Comparison of ENCODE assay signal across 15 cellular contexts in the genomic region with DNA sequence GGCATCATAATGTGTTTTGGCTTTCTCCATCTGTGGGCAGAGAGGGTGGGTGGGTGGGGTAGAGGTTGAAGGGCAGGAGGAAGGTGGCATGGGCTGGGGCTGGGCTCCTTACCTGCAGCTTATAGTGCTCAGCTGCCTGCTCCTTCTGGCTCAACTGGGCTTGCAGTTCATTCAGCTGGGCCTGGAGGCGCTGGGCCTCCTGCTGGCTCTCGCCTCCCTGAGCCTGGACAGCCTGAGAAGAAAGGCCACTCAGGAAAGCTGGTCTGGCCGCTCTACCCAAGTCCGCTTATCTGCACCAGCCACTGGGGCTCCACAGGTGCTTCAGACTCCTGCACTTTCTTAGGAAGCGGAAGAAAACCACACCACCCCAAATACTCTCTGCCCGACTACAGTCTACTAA. TPM values are rescaled to one million over a fixed set of nuclear protein-coding genes. Genes with fewer than 3 reads are reported as not detected.
A peak's percentile ranks its signal among the peaks of the same experiment; 100 is the strongest.
DNase-seq lines count a peak whose midpoint lies in the region; ATAC-seq and TF ChIP-seq lines count a peak whose summit lies in the region.
"Had no signal": no experiment of that assay in that cellular context is flagged by ENCODE, and none has a peak within 500 bp of the region (broad histone marks: within the 10 kb centered on the region; RNA-seq: fewer than 3 reads in every experiment).

No MANE protein-coding gene starts in this region.

- H3K27ac Mint-ChIP-seq in stimulated activated naive CD8-positive, alpha-beta T cell treated with anti-CD3 and anti-CD28 coated beads, Interleukin-15, Interleukin-2, amounts not matched to agents 100 ng/mL and 50 ng/mL, for 24 hours, result peak overlapping the region; percentile 53
- H3K27ac Mint-ChIP-seq in stimulated activated naive CD8-positive, alpha-beta T cell treated with anti-CD3 and anti-CD28 coated beads, Interleukin-15, amount 100 ng/mL, for 72 hours, result peak overlapping the region in 1 of 2 donors; percentile 9
- H3K27ac Mint-ChIP-seq in HFFc6 (peak overlapping the region; percentile 11; the same call in 1 of the 2 replicates), glutamatergic neuron (ENCODE audit: unreplicated experiment) (peak overlapping the region; percentile 30), T-cell (no peak overlapping the region)
- H3K27ac Mint-ChIP-seq: IgD-negative memory B cell had no signal

- TF ChIP-seq CTCF in HFFc6 (IDR thresholded peaks at IDR 0.05), result no peak
- TF ChIP-seq CTCF in glutamatergic neuron (IDR thresholded peaks at IDR 0.05; ENCODE audit: partially characterized antibody, unreplicated experiment), result no peak

- H3K4me3 Mint-ChIP-seq in stimulated activated naive CD8-positive, alpha-beta T cell treated with anti-CD3 and anti-CD28 coated beads, Interleukin-15, Interleukin-2, amounts not matched to agents 100 ng/mL and 50 ng/mL, for 24 hours, result no peak overlapping the region
- H3K4me3 Mint-ChIP-seq in stimulated activated naive CD8-positive, alpha-beta T cell treated with anti-CD3 and anti-CD28 coated beads, Interleukin-15, amount 100 ng/mL, for 72 hours, result no peak overlapping the region
- no peak overlapping the region for H3K4me3 Mint-ChIP-seq in HFFc6
- no peak overlapping the region for H3K4me3 Mint-ChIP-seq in glutamatergic neuron (ENCODE audit: unreplicated experiment)
- H3K4me3 Mint-ChIP-seq in T-cell, result no peak overlapping the region
- H3K4me3 Mint-ChIP-seq: IgD-negative memory B cell had no signal

- POLR2A ChIA-PET in T-cell (lab: Charles Lee), result interaction anchor here in 1 of 2 donors (0.6 kb wide), 1 partner anchor 52 kb away, joined by 12 read pairs; no protein-coding TSS in a partner anchor

- peaks cover 60% of the 10 kb centered on the region for H3K36me3 Mint-ChIP-seq in stimulated activated naive CD8-positive, alpha-beta T cell treated with anti-CD3 and anti-CD28 coated beads, Interleukin-15, Interleukin-2, amounts not matched to agents 100 ng/mL and 50 ng/mL, for 24 hours (ENCODE audit: low read depth)
- H3K36me3 Mint-ChIP-seq in HFFc6 (ENCODE audit: low read depth) (peaks cover 30% of the 10 kb centered on the region; the same call in 1 of the 2 replicates), glutamatergic neuron (ENCODE audit: unreplicated experiment) (no peaks in the 10 kb centered on the region), T-cell (peaks cover 64% of the 10 kb centered on the region)
- H3K36me3 Mint-ChIP-seq: IgD-negative memory B cell had no signal

- H3K4me1 Mint-ChIP-seq in stimulated activated naive CD8-positive, alpha-beta T cell treated with anti-CD3 and anti-CD28 coated beads, Interleukin-15, Interleukin-2, amounts not matched to agents 100 ng/mL and 50 ng/mL, for 24 hours (ENCODE audit: low read depth), result no peaks in the 10 kb centered on the region
- peaks cover 9% of the 10 kb centered on the region for H3K4me1 Mint-ChIP-seq in stimulated activated naive CD8-positive, alpha-beta T cell treated with anti-CD3 and anti-CD28 coated beads, Interleukin-15, amount 100 ng/mL, for 72 hours
- no peaks in the 10 kb centered on the region for H3K4me1 Mint-ChIP-seq in HFFc6 (ENCODE audit: low read depth)
- H3K4me1 Mint-ChIP-seq in glutamatergic neuron (ENCODE audit: low read depth, unreplicated experiment), result peaks cover 4% of the 10 kb centered on the region
- H3K4me1 Mint-ChIP-seq in T-cell, result peaks cover 0 to 6% (median 2%) of the 10 kb centered on the region in 3 donors
- H3K4me1 Mint-ChIP-seq: IgD-negative memory B cell had no signal

- CTCF ChIA-PET in T-cell (lab: Charles Lee), result interaction anchor here in 1 of 2 donors (1.0 kb wide), 1 partner anchor 10 kb away, joined by 4 read pairs; the partner anchor contains the start of gene IL18BP

- no peak for ATAC-seq in stimulated activated naive CD8-positive, alpha-beta T cell treated with anti-CD3 and anti-CD28 coated beads, Interleukin-15, amount 100 ng/mL, for 72 hours
- ATAC-seq in T-cell (replicated peaks in 1 of 4), result no peak
- ATAC-seq in GM21367 (IDR thresholded peaks at IDR 0.05; ENCODE audit: unreplicated experiment), result no peak

- no peaks in the 10 kb centered on the region for H3K27me3 Mint-ChIP-seq in stimulated activated naive CD8-positive, alpha-beta T cell treated with anti-CD3 and anti-CD28 coated beads, Interleukin-15, Interleukin-2, amounts not matched to agents 100 ng/mL and 50 ng/mL, for 24 hours
- H3K27me3 Mint-ChIP-seq in stimulated activated naive CD8-positive, alpha-beta T cell treated with anti-CD3 and anti-CD28 coated beads, Interleukin-15, amount 100 ng/mL, for 72 hours, result no peaks in the 10 kb centered on the region
- H3K27me3 Mint-ChIP-seq in HFFc6 (ENCODE audit: insufficient read depth) (peaks cover 24% of the 10 kb centered on the region), glutamatergic neuron (ENCODE audit: unreplicated experiment) (peaks cover 9% of the 10 kb centered on the region), T-cell (no peaks in the 10 kb centered on the region)
- H3K27me3 Mint-ChIP-seq: IgD-negative memory B cell had no signal

- H3K9me3 Mint-ChIP-seq in stimulated activated naive CD8-positive, alpha-beta T cell treated with anti-CD3 and anti-CD28 coated beads, Interleukin-15, Interleukin-2, amounts not matched to agents 100 ng/mL and 50 ng/mL, for 24 hours, result no peaks in the 10 kb centered on the region
- H3K9me3 Mint-ChIP-seq in stimulated activated naive CD8-positive, alpha-beta T cell treated with anti-CD3 and anti-CD28 coated beads, Interleukin-15, amount 100 ng/mL, for 72 hours, result no peaks in the 10 kb centered on the region
- H3K9me3 Mint-ChIP-seq in HFFc6 (no peaks in the 10 kb centered on the region), glutamatergic neuron (ENCODE audit: unreplicated experiment) (peaks cover 14% of the 10 kb centered on the region), T-cell (no peaks in the 10 kb centered on the region)
- H3K9me3 Mint-ChIP-seq: IgD-negative memory B cell had no signal

- no peak for DNase-seq in stimulated activated naive CD8-positive, alpha-beta T cell treated with anti-CD3 and anti-CD28 coated beads, Interleukin-15, amount 100 ng/mL, for 72 hours
- DNase-seq in HFFc6 (no peak), glutamatergic neuron (no peak), T-cell (no peak), RKO (ENCODE audit: low spot score) (no peak)
- DNase-seq: DMS153, EL, MV-4-11, NCI-H1436, NCI-H2029 treated with DMSO at 0.1 percent for 48 hours, NCI-H524, SIG-M5 had no signal

RNA-seq across cellular contexts. Expression of gene IL18BP, which starts 10.4 kb away (rescaled TPM):
- total RNA-seq in HFFc6 (2021; fragmentation: NEBNext Ultra II Directional; extraction: Animal tissue kit (Norgen Biotek cat#: 25700)), result 1 to 10 TPM; 1.5 to 2.3 (median 1.8) TPM
- total RNA-seq in glutamatergic neuron (ENCODE audit: unreplicated experiment), result 13.1 TPM
- 10 to 100 TPM; 18.4 to 29.2 (median 22.4) TPM for total RNA-seq in T-cell

Comparison
In these comparisons a context has a peak if more than half of its experiments do, and no peak if none do; other contexts are left out.
1. H3K27ac Mint-ChIP-seq: peak in stimulated activated naive CD8-positive, alpha-beta T cell treated with anti-CD3 and anti-CD28 coated beads, Interleukin-15, Interleukin-2, amounts not matched to agents 100 ng/mL and 50 ng/mL, for 24 hours (single experiment), HFFc6 (single experiment) and glutamatergic neuron (single experiment); none in T-cell (0 of 2).